Comparison of ENCODE assay signal across 10 cellular contexts in genomic region chr6:36149436-36149835, GRCh38.
"Had no signal": no experiment of that assay in that cellular context is flagged by ENCODE, and none has a peak within 500 bp of the region (broad histone marks: within the 10 kb centered on the region; RNA-seq: fewer than 3 reads in every experiment).

No MANE protein-coding gene starts in this region.

- H3K4me1 ChIP-seq: ascending aorta had no signal

- H3K4me3 ChIP-seq: ascending aorta had no signal

- ATAC-seq: stimulated activated naive CD8-positive, alpha-beta T cell treated with anti-CD3 and anti-CD28 coated beads, Interleukin-15, Interleukin-2, amounts not matched to agents 100 U/mL and 50 U/mL, for 24 hours had no signal

- H3K9me3 ChIP-seq: ascending aorta had no signal

- DNase-seq: activated CD4-positive, alpha-beta T cell treated with anti-CD3 and anti-CD28 coated beads, Interleukin-2, amount 50 U/mL, for 1 hour; activated CD8-positive, alpha-beta memory T cell treated with anti-CD3 and anti-CD28 coated beads for 24 hours; activated gamma-delta T cell treated with Interleukin-2 at 50 U/mL for 16 hours; foreskin fibroblast; glutamatergic neuron; kidney glomerular epithelial cell; nucleus accumbens; stimulated activated CD4-positive, alpha-beta T cell treated with anti-CD3 and anti-CD28 coated beads, Interleukin-15, amount 100 ng/mL, for 24 hours; stimulated activated naive CD8-positive, alpha-beta T cell treated with anti-CD3 and anti-CD28 coated beads, Interleukin-15, Interleukin-2, amounts not matched to agents 100 U/mL and 50 U/mL, for 24 hours had no signal

- H3K27me3 ChIP-seq: ascending aorta had no signal

- H3K36me3 ChIP-seq: ascending aorta had no signal

- H3K27ac ChIP-seq: ascending aorta had no signal
